Comparison of ENCODE assay signal across 16 cellular contexts in the genomic region with DNA sequence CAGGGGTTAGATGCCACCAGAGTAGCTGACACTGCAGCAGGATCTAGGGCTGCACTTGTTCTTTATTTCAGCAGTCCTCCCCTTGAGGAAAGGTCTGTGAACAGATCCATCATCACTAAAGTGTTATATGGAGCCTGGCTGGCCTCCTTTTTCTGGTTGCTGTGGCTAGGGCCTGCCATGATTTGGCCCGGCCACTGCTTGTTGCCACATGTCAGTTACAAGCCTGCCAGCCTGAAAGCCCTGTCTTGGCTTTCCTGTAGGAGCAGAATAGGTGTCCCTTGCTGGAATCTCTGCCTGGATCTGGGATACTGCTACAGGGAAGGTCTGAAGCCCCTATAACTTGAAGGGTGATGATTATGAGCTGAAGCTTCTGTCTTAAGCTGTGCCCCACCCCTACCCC.
"Had no signal": no experiment of that assay in that cellular context is flagged by ENCODE, and none has a peak within 500 bp of the region (broad histone marks: within the 10 kb centered on the region; RNA-seq: fewer than 3 reads in every experiment).

No MANE protein-coding gene starts in this region.

- H3K4me1 ChIP-seq: SJSA1 had no signal

- ATAC-seq: activated CD8-positive, alpha-beta T cell treated with anti-CD3 and anti-CD28 coated beads for 36 hours; left lung; natural killer cell treated with Interleukin-12 subunit alpha and Interleukin-12 subunit beta and Interleukin-15 and Interleukin-18, amount 100 ng/mL, for 72 hours; upper lobe of right lung had no signal

- H3K4me3 Mint-ChIP-seq: activated B cell treated with CpG ODN at 0.5 μM for 24 hours; activated CD8-positive, alpha-beta T cell treated with anti-CD3 and anti-CD28 coated beads for 36 hours; activated naive CD8-positive, alpha-beta T cell treated with anti-CD3 and anti-CD28 coated beads for 36 hours; natural killer cell treated with Interleukin-12 subunit alpha and Interleukin-12 subunit beta and Interleukin-15 and Interleukin-18, amount 100 ng/mL, for 72 hours had no signal

- H3K36me3 Mint-ChIP-seq: activated naive CD8-positive, alpha-beta T cell treated with anti-CD3 and anti-CD28 coated beads for 36 hours; natural killer cell treated with Interleukin-12 subunit alpha and Interleukin-12 subunit beta and Interleukin-15 and Interleukin-18, amount 100 ng/mL, for 72 hours had no signal

- H3K27me3 ChIP-seq: left lung, SJSA1, upper lobe of right lung had no signal

- DNase-seq: activated B cell treated with CpG ODN at 0.5 μM for 24 hours; activated CD4-positive, alpha-beta T cell treated with anti-CD3 and anti-CD28 coated beads for 48 hours; activated CD8-positive, alpha-beta T cell treated with anti-CD3 and anti-CD28 coated beads for 36 hours; activated gamma-delta T cell treated with Interleukin-2 at 50 U/mL for 16 hours; activated naive CD8-positive, alpha-beta T cell treated with anti-CD3 and anti-CD28 coated beads for 36 hours; activated T-cell treated with anti-CD3 and anti-CD28 coated beads, Interleukin-2, amount 50 U/mL, for 48 hours; aorta; left lung; mesendoderm; upper lobe of right lung had no signal

- H3K27me3 Mint-ChIP-seq: activated B cell treated with CpG ODN at 0.5 μM for 24 hours; activated naive CD8-positive, alpha-beta T cell treated with anti-CD3 and anti-CD28 coated beads for 36 hours had no signal

- H3K36me3 ChIP-seq: left lung, SJSA1, upper lobe of right lung had no signal

- H3K27ac ChIP-seq: SJSA1, upper lobe of right lung had no signal

- H3K9me3 Mint-ChIP-seq: activated B cell treated with CpG ODN at 0.5 μM for 24 hours; activated CD8-positive, alpha-beta T cell treated with anti-CD3 and anti-CD28 coated beads for 36 hours; activated naive CD8-positive, alpha-beta T cell treated with anti-CD3 and anti-CD28 coated beads for 36 hours; natural killer cell treated with Interleukin-12 subunit alpha and Interleukin-12 subunit beta and Interleukin-15 and Interleukin-18, amount 100 ng/mL, for 72 hours had no signal

- FAIRE-seq: bronchial epithelial cell, islet of Langerhans, TTC549 had no signal

- H3K9me3 ChIP-seq: left lung, SJSA1, upper lobe of right lung had no signal

- H3K4me3 ChIP-seq: left lung, SJSA1, smooth muscle cell, upper lobe of right lung had no signal

- H3K27ac Mint-ChIP-seq: activated B cell treated with CpG ODN at 0.5 μM for 24 hours; activated CD8-positive, alpha-beta T cell treated with anti-CD3 and anti-CD28 coated beads for 36 hours; activated naive CD8-positive, alpha-beta T cell treated with anti-CD3 and anti-CD28 coated beads for 36 hours; natural killer cell treated with Interleukin-12 subunit alpha and Interleukin-12 subunit beta and Interleukin-15 and Interleukin-18, amount 100 ng/mL, for 72 hours had no signal
